Comparison of ENCODE assay signal across 8 cellular contexts in the genomic region with DNA sequence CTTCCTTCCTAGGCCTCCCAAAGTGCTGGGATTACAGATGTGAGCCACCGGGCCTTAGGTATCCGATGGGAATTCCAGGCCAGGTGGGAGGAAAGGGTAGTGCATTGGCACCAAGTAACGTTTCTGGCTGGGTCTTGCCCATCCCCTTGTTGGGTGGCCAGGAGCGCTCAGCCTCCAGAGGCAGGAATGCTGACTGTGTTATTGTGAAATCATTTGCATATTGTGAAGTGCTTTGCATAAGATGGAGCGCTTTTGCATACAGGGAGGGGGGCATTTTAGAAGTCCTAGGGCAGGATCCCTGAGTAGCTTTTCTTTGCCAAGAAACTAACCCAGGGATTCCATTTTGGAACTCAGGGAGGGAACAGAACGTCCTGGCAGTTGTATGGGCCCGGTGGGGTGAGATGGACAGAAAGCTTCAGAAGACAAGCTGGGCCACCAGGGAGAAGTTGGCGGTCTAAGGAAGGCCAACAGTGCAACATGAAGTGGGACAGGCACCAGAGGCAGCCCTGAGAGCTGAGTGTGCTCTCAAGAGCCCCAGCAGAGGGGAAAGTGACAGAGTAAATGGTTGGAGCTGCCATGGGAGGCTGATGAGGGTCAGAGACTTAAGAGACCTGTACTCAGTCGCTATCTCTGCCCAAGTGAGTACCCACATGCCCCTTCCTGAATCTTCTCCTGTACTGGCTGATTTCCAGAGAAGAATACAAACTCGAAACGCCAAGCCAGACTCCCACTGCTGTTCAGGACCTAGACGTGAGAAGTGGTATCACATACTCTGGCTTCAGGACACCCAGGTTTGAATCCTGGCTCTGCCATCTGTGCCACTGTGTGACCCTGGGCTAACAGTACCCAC. TPM values are rescaled to one million over a fixed set of nuclear protein-coding genes. Genes with fewer than 3 reads are reported as not detected.
A peak's percentile ranks its signal among the peaks of the same experiment; 100 is the strongest.
DNase-seq lines count a peak whose midpoint lies in the region; ATAC-seq and TF ChIP-seq lines count a peak whose summit lies in the region.

No MANE protein-coding gene starts in this region.

- TF ChIP-seq CTCF in DOHH2 (IDR thresholded peaks at IDR 0.05; ENCODE audit: low read depth, low read length, poor library complexity, severe bottlenecking) = no peak
- no peak for TF ChIP-seq CTCF in OCI-LY7 (conservative IDR thresholded peaks at IDR 0.05; ENCODE audit: low read length)
- TF ChIP-seq CTCF in endothelial cell (IDR thresholded peaks at IDR 0.05; ENCODE audit: unreplicated experiment) = no peak
- TF ChIP-seq CTCF in neutrophil (IDR thresholded peaks at IDR 0.05) = peak; percentile 36

- H3K4me1 ChIP-seq in DOHH2 (ENCODE audit: control insufficient read depth, low read length) (peaks cover 44% of the 10 kb centered on the region), OCI-LY7 (ENCODE audit: insufficient read depth, low read length, poor library complexity, severe bottlenecking) (peaks cover 63% of the 10 kb centered on the region), neutrophil (ENCODE audit: control insufficient read depth in 1 of 2, insufficient read depth in 1 of 2, low read depth in 1 of 2, low read length in 1 of 2) (peaks cover 50 to 61% of the 10 kb centered on the region in 2 experiments)

- H3F3A ChIP-seq in DOHH2 (ENCODE audit: control insufficient read depth, insufficient read depth) = peaks cover 23% of the 10 kb centered on the region

- H3K79me2 ChIP-seq in DOHH2 (ENCODE audit: control insufficient read depth, low read length) = no peaks in the 10 kb centered on the region
- no peaks in the 10 kb centered on the region for H3K79me2 ChIP-seq in OCI-LY7 (ENCODE audit: insufficient read depth, low read depth, low read length)

- intact Hi-C loops in OCI-LY7 (cut with micrococcal nuclease; ENCODE audit: unreplicated experiment) = no loop called here

- H3K36me3 ChIP-seq in DOHH2 (ENCODE audit: control insufficient read depth, low read length) (no peaks in the 10 kb centered on the region), OCI-LY7 (ENCODE audit: insufficient read depth, low read length) (no peaks in the 10 kb centered on the region), neutrophil (no peaks in the 10 kb centered on the region)

- no TSS peak for BruUV-seq in OCI-LY7 (replicated peaks; lab: Mats Ljungman, UMichigan)

- DNase-seq in OCI-LY7 (ENCODE audit: low spot score) (peak; percentile 45), endothelial cell (ENCODE audit: low spot score) (no peak), NCI-H2081 treated with DMSO at 0.1 percent for 48 hours (lab: John Stamatoyannopoulos, UW) (no peak)
- no peak for DNase-seq in stimulated activated CD4-positive, alpha-beta T cell treated with anti-CD3 and anti-CD28 coated beads, Interleukin-2, amount 100 ng/mL, for 48 hours
- no peak for DNase-seq in stimulated activated CD4-positive, alpha-beta T cell treated with anti-CD3 and anti-CD28 coated beads, Interleukin-4, amount 100 ng/mL, for 1 hour

- CTCF ChIA-PET in OCI-LY7 (lab: Charles Lee; ENCODE audit: unreplicated experiment) = interaction anchor here (1.1 to 1.4 kb wide), 3 partner anchors 9 to 33 kb away, joined by 4 to 9 read pairs (median 7); no protein-coding TSS in a partner anchor

- H2AFZ ChIP-seq in OCI-LY7 (ENCODE audit: low read length) = peak overlapping the region; percentile 33; the same call in 1 of the 2 replicates

- no peaks in the 10 kb centered on the region for H3K36me3 Mint-ChIP-seq in endothelial cell (ENCODE audit: low read depth, unreplicated experiment)

- H3K4me2 ChIP-seq in DOHH2 (ENCODE audit: low read length) = peak overlapping the region; percentile 92
- H3K4me2 ChIP-seq in OCI-LY7 (ENCODE audit: low read length) = peak overlapping the region; percentile 82

- H3K27ac Mint-ChIP-seq in endothelial cell (ENCODE audit: unreplicated experiment) = peak overlapping the region; percentile 80

- peak overlapping the region; percentile 81 for H3K27ac ChIP-seq in DOHH2 (ENCODE audit: low read depth, low read length)
- H3K27ac ChIP-seq in OCI-LY7 (ENCODE audit: low read depth, low read length, poor library complexity, severe bottlenecking) = peak overlapping the region; percentile 80
- peak overlapping the region; percentile 100 for H3K27ac ChIP-seq in neutrophil

- peaks cover 9% of the 10 kb centered on the region for H3K27me3 Mint-ChIP-seq in endothelial cell (ENCODE audit: unreplicated experiment)

- H3K9me2 ChIP-seq in DOHH2 (replicated peaks; ENCODE audit: control insufficient read depth, low read length) (no peaks in the 10 kb centered on the region), OCI-LY7 (ENCODE audit: insufficient read depth, low read length) (no peaks in the 10 kb centered on the region)

- no peaks in the 10 kb centered on the region for H3K9me3 Mint-ChIP-seq in endothelial cell (ENCODE audit: unreplicated experiment)

- H3K27me3 ChIP-seq in DOHH2 (ENCODE audit: control insufficient read depth, low read length) (no peaks in the 10 kb centered on the region), neutrophil (no peaks in the 10 kb centered on the region)

- ATAC-seq in GM21423 (IDR thresholded peaks at IDR 0.05; ENCODE audit: unreplicated experiment) = no peak

- peak overlapping the region; percentile 91 for H3K4me3 Mint-ChIP-seq in endothelial cell (ENCODE audit: unreplicated experiment)

- no peaks in the 10 kb centered on the region for H4K20me1 ChIP-seq in DOHH2 (ENCODE audit: control insufficient read depth, insufficient read depth, low read depth, low read length)
- H4K20me1 ChIP-seq in OCI-LY7 (ENCODE audit: insufficient read depth, low read length) = no peaks in the 10 kb centered on the region

- POLR2A ChIA-PET in OCI-LY7 (lab: Charles Lee) = interaction anchor here (0.6 to 1.3 kb wide), 4 partner anchors 8 to 33 kb away, joined by 3 to 7 read pairs (median 5); partner anchors contain the start of gene SPI1

- H3K4me3 ChIP-seq in DOHH2 (ENCODE audit: low read length) (peak overlapping the region; percentile 78), OCI-LY7 (ENCODE audit: low read depth, low read length, poor library complexity, severe bottlenecking) (peak overlapping the region; percentile 73), neutrophil (ENCODE audit: low read depth in 1 of 2, low read length in 1 of 2) (peak overlapping the region; percentile 80 to 93)

- H3K9me3 ChIP-seq in DOHH2 (ENCODE audit: control insufficient read depth, insufficient read depth, low read length) = no peaks in the 10 kb centered on the region
- no peaks in the 10 kb centered on the region for H3K9me3 ChIP-seq in OCI-LY7 (ENCODE audit: low read length)
- no peaks in the 10 kb centered on the region for H3K9me3 ChIP-seq in neutrophil

- peaks cover 6% of the 10 kb centered on the region for H3K4me1 Mint-ChIP-seq in endothelial cell (ENCODE audit: unreplicated experiment)

RNA-seq across cellular contexts. Expression of gene SLC39A13, which starts 1.3 kb away (rescaled TPM):
- 31.6 and 31.8 TPM in 2 replicates for total RNA-seq in OCI-LY7 (2014; rRNA removed; shearing (Covaris generic))
- total RNA-seq in OCI-LY7 (2022) (30.5 and 33.9 TPM in 2 replicates), endothelial cell (ENCODE audit: unreplicated experiment) (40.9 TPM)

RNA-seq across cellular contexts. Expression of gene PSMC3, which starts 19.1 kb away (rescaled TPM):
- total RNA-seq in OCI-LY7 (2014; rRNA removed; shearing (Covaris generic)) = 122 and 135 TPM in 2 replicates
- total RNA-seq in OCI-LY7 (2022) (127 and 144 TPM in 2 replicates), endothelial cell (ENCODE audit: unreplicated experiment) (127 TPM)

RNA-seq across cellular contexts. Expression of gene SPI1, which starts 28.8 kb away (rescaled TPM):
- total RNA-seq in OCI-LY7 (2014; rRNA removed; shearing (Covaris generic)) = 48.9 and 79.6 TPM in 2 replicates
- total RNA-seq in OCI-LY7 (2022) = 71.2 and 73.3 TPM in 2 replicates
- total RNA-seq in endothelial cell (ENCODE audit: unreplicated experiment) = not detected

RNA-seq across cellular contexts. Expression of gene RAPSN, which starts 41.8 kb away (rescaled TPM):
- total RNA-seq in OCI-LY7 (2014; rRNA removed; shearing (Covaris generic)) = 0.26 TPM in 1 of 2 replicates, not detected in the other
- total RNA-seq in OCI-LY7 (2022) (not detected in 2 replicates), endothelial cell (ENCODE audit: unreplicated experiment) (0.95 TPM)

RNA-seq across cellular contexts. Expression of gene MYBPC3, which starts 54.6 kb away (rescaled TPM):
- 0.10 and 0.25 TPM in 2 replicates for total RNA-seq in OCI-LY7 (2014; rRNA removed; shearing (Covaris generic))
- total RNA-seq in OCI-LY7 (2022) (0.18 and 0.29 TPM in 2 replicates), endothelial cell (ENCODE audit: unreplicated experiment) (not detected)

Comparison
In these comparisons a context has a peak if more than half of its experiments do, and no peak if none do; other contexts are left out.
1. RNA of gene SPI1, which starts 28.8 kb away (total RNA-seq): 48.9 to 79.6 TPM in OCI-LY7; not detected in endothelial cell (single experiment); every median in the first group is over 10 times any median in the second.
2. Peak in every context shown above with its lines, with median percentiles within 50 percentile points of each other: H3K27ac ChIP-seq and H3K4me3 ChIP-seq.